ENCODE assay signal across 13 cellular contexts in genomic region chr12:19937161-19937560, GRCh38.
A peak's percentile ranks its signal among the peaks of the same experiment; 100 is the strongest.
DNase-seq lines count a peak whose midpoint lies in the region; FAIRE-seq and TF ChIP-seq lines count a peak whose summit lies in the region.
"Had no signal": no experiment of that assay in that cellular context is flagged by ENCODE, and none has a peak within 500 bp of the region (broad histone marks: within the 10 kb centered on the region; RNA-seq: fewer than 3 reads in every experiment).

No MANE protein-coding gene starts in this region.

- no peak overlapping the region for H3K27ac ChIP-seq in kidney (ENCODE audit: low read depth in 2 of 2, low read length in 2 of 2)
- H3K27ac ChIP-seq: A549, C4-2B, GM23248, HL-60 had no signal

- no peaks in the 10 kb centered on the region for H3K4me1 ChIP-seq in kidney (ENCODE audit: control insufficient read depth in 1 of 2, insufficient read depth in 1 of 2, low read depth in 1 of 2, low read length in 2 of 2)
- H3K4me1 ChIP-seq: A549, BE2C had no signal

- no peak overlapping the region for H3K4me3 ChIP-seq in kidney (ENCODE audit: low read length in 2 of 2)
- H3K4me3 ChIP-seq: A549, GM23248 had no signal

- intact Hi-C loops in kidney (cut with DNase I), result no loop called here

- H3K36me3 ChIP-seq in kidney (ENCODE audit: control insufficient read depth in 1 of 2, insufficient read depth in 2 of 2, low read length in 2 of 2), result no peaks in the 10 kb centered on the region
- H3K36me3 ChIP-seq: BE2C had no signal

- no peak for FAIRE-seq in kidney (lab: Jason Lieb, UNC)
- FAIRE-seq in urothelium cell line (lab: Jason Lieb, UNC), result no peak
- FAIRE-seq: A549, H54 had no signal

- H3K9ac ChIP-seq in kidney (ENCODE audit: low read length in 2 of 2), result no peak overlapping the region
- H3K9ac ChIP-seq: GM23248 had no signal

- TF ChIP-seq CTCF in kidney (IDR thresholded peaks at IDR 0.05; ENCODE audit: borderline replicate concordance, extremely low read depth, insufficient read depth), result no peak

- H3K9me3 ChIP-seq in kidney (ENCODE audit: control insufficient read depth in 1 of 2, low read length in 2 of 2), result no peaks in the 10 kb centered on the region
- H3K9me3 ChIP-seq: A549, BE2C had no signal

- DNase-seq in DMS53 (lab: John Stamatoyannopoulos, UW) (peak; percentile 90), NCI-H2029 (lab: John Stamatoyannopoulos, UW) (peak; percentile 62), dermis blood vessel endothelial cell (peak; percentile 30), kidney (no peak), NCI-H69 (lab: John Stamatoyannopoulos, UW) (no peak), urothelium cell line (ENCODE audit: low spot score) (no peak)
- DNase-seq: BE2C; CD4-positive, alpha-beta memory T cell; GM23248 had no signal

Comparison
In these comparisons a context has a peak if more than half of its experiments do, and no peak if none do; other contexts are left out.
1. DNase-seq: peak in DMS53 (single experiment), NCI-H2029 (single experiment) and dermis blood vessel endothelial cell (single experiment); none in kidney (single experiment), NCI-H69 (single experiment) and urothelium cell line (single experiment).